24 cellular contexts compared by ENCODE assay signal in the genomic region with DNA sequence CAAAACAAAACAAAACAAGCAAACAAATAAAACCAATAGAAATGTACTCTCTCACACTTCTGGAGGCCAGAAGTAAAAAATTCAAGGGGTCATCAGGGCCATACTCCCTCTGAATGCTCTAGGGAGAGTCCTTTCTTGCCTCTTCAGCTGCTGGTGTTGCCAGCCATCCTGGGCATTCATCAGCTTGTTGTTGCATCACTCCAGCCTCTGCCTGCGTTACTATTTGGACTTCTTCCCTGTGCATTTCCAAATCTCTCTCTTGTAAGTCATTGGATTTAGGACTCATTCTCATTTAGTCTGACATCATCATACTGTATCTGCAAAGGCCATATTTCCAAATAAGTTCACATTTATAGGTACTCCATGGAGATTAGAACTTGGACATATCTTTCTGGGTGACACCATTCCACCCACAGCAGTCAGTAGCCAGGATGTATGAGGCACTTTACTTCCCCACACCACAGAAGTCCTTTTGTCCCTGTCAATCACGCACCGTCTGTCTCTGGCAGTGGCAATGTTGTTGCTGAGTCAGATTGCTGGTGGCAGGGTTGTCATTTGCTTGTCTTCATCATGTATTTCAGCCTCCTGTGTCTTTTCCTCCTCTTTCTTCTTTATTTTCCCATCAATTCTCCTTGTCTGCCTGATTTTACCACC.
"Had no signal": no experiment of that assay in that cellular context is flagged by ENCODE, and none has a peak within 500 bp of the region (broad histone marks: within the 10 kb centered on the region; RNA-seq: fewer than 3 reads in every experiment).

No MANE protein-coding gene starts in this region.

- ATAC-seq: activated CD8-positive, alpha-beta T cell treated with anti-CD3 and anti-CD28 coated beads for 36 hours; activated T-cell treated with anti-CD3 and anti-CD28 coated beads, Interleukin-2, amount 50 U/mL, for 4 hours; body of pancreas; natural killer cell treated with Interleukin-12 subunit alpha and Interleukin-12 subunit beta and Interleukin-15 and Interleukin-18, amount 100 ng/mL, for 72 hours; T-cell had no signal

- H3K9me3 ChIP-seq: body of pancreas, esophagus muscularis mucosa, left ventricle myocardium inferior, right atrium auricular region, transverse colon, vagina had no signal

- DNase-seq: activated CD4-positive, alpha-beta T cell treated with anti-CD3 and anti-CD28 coated beads for 4 hours; activated CD8-positive, alpha-beta T cell treated with anti-CD3 and anti-CD28 coated beads for 36 hours; activated effector memory CD4-positive, alpha-beta T cell treated with Interleukin-2 at 50 U/mL for 16 hours; activated T-cell treated with anti-CD3 and anti-CD28 coated beads, Interleukin-2, amount 50 U/mL, for 4 hours; amniotic stem cell; body of pancreas; effector CD4-positive, alpha-beta T cell; hippocampal formation; kidney; left ventricle myocardium inferior; mesenchymal stem cell; nucleus accumbens; small intestine; stimulated activated CD4-positive, alpha-beta T cell treated with anti-CD3 and anti-CD28 coated beads, Interleukin-4, amount 100 ng/mL, for 24 hours; stimulated activated naive CD4-positive, alpha-beta T cell; substantia nigra; T-cell; transverse colon had no signal

- H3K27ac ChIP-seq: body of pancreas, coronary artery, esophagus muscularis mucosa, left ventricle myocardium inferior, right atrium auricular region, transverse colon, vagina, VCaP had no signal

- H3K27me3 ChIP-seq: body of pancreas, right atrium auricular region, vagina had no signal

- H3K36me3 ChIP-seq: esophagus muscularis mucosa, left ventricle myocardium inferior, right atrium auricular region, transverse colon, vagina had no signal

- H3K4me1 ChIP-seq: body of pancreas, esophagus muscularis mucosa, left ventricle myocardium inferior, right atrium auricular region, transverse colon, vagina had no signal

- H3K4me3 ChIP-seq: body of pancreas, coronary artery, esophagus muscularis mucosa, left ventricle myocardium inferior, right atrium auricular region, transverse colon, vagina had no signal
